ENCODE assay signal across 15 cellular contexts in the genomic region with DNA sequence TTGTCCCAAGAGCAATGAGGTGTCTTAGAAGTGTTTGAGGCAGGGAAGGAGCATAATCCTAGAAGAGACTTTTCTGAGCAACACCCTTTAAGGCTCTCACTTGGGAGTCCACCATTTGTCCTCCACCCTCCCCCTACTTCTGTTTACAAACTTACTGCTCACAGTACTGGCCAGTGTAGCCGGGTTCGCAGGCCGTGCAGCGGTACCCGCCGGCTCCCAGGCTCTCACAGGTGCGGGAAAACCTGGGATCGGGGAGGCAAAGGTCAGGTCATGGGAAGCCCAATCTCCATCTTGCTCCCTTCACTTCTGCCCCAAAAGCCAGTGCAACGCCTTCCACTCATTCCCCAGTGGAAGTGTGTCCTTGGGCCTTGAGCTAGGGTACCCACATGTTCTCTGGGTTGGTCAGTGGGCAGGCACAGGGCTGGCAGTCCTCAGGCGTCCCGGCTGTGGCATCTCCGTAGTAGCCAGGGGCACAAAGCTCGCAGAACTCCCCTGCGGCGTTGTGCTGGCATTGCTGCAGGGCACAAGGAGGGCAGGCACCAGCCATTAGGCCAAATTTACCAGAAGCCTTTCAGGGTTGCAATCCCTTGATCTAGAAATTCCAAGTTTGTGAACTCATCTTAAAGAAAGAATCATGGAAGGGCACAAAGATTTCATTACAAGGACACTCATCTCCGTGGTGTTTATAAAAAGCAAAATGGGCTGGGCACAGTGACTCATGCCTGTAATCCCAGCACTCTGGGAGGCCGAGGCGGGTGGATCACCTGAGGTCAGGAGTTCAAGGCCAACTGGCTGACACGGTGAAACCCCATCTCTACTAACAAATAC. TPM values are rescaled to one million over a fixed set of nuclear protein-coding genes. Genes with fewer than 3 reads are reported as not detected.
DNase-seq lines count a peak whose midpoint lies in the region; ATAC-seq and TF ChIP-seq lines count a peak whose summit lies in the region.
"Had no signal": no experiment of that assay in that cellular context is flagged by ENCODE, and none has a peak within 500 bp of the region (broad histone marks: within the 10 kb centered on the region; RNA-seq: fewer than 3 reads in every experiment).

No MANE protein-coding gene starts in this region.

- DNase-seq in AG08396 (ENCODE audit: low spot score), result peak; percentile 77
- DNase-seq in LoVo (ENCODE audit: low spot score), result peak; percentile 23
- DNase-seq in choroid plexus epithelial cell (ENCODE audit: low read depth), result peak; percentile 38
- DNase-seq in myocyte (ENCODE audit: low read depth), result peak; percentile 63
- DNase-seq in NCI-H446 (lab: John Stamatoyannopoulos, UW), result no peak
- no peak for DNase-seq in activated CD4-positive, alpha-beta T cell treated with anti-CD3 and anti-CD28 coated beads for 4 hours
- DNase-seq: activated effector memory CD4-positive, alpha-beta T cell treated with anti-CD3 and anti-CD28 coated beads, Interleukin-2, amount 50 U/mL, for 16 hours; dermis blood vessel endothelial cell; H7; stimulated activated naive CD8-positive, alpha-beta T cell treated with anti-CD3 and anti-CD28 coated beads, Interleukin-15, Interleukin-2, amounts not matched to agents 100 U/mL and 50 U/mL, for 24 hours had no signal

- TF ChIP-seq CTCF in choroid plexus epithelial cell (conservative IDR thresholded peaks at IDR 0.05; ENCODE audit: low read depth, low read length), result no peak

- H3K4me3 ChIP-seq in choroid plexus epithelial cell (ENCODE audit: low read depth, low read length), result no peak overlapping the region
- H3K4me3 ChIP-seq: BLaER1 had no signal

- ATAC-seq in HG03135 (IDR thresholded peaks at IDR 0.05; ENCODE audit: unreplicated experiment) (no peak), GM19463 (IDR thresholded peaks at IDR 0.05; ENCODE audit: unreplicated experiment) (no peak)
- ATAC-seq: activated CD4-positive, CD25-positive, alpha-beta regulatory T cell treated with anti-CD3 and anti-CD28 coated beads, Interleukin-2, amount 50 U/mL, for 24 hours; Right ventricle myocardium inferior; stimulated activated naive CD8-positive, alpha-beta T cell treated with anti-CD3 and anti-CD28 coated beads, Interleukin-15, Interleukin-2, amounts not matched to agents 100 U/mL and 50 U/mL, for 24 hours had no signal

RNA-seq across cellular contexts. Expression of gene LDLRAD2, which starts 49.8 kb away (rescaled TPM):
- total RNA-seq in myocyte, result not detected in 2 replicates
- 50.9 TPM for polyA plus RNA-seq in myocyte (2012)
- total RNA-seq: Right ventricle myocardium inferior had no signal

Comparison
In these comparisons a context has a peak if more than half of its experiments do, and no peak if none do; other contexts are left out.
1. DNase-seq: peak in AG08396 (single experiment), LoVo (single experiment), choroid plexus epithelial cell (single experiment) and myocyte (single experiment); none in NCI-H446 (0 of 2) and activated CD4-positive, alpha-beta T cell treated with anti-CD3 and anti-CD28 coated beads for 4 hours (0 of 2).